8 cellular contexts compared by ENCODE assay signal in genomic region chr7:94509879-94510581, GRCh38. TPM values are rescaled to one million over a fixed set of nuclear protein-coding genes. Genes with fewer than 3 reads are reported as not detected.
DNase-seq lines count a peak whose midpoint lies in the region; ATAC-seq and TF ChIP-seq lines count a peak whose summit lies in the region.

No MANE protein-coding gene starts in this region.

- 0 to 1% methylated on average over 43 to 77 of the region's 77 CpGs for WGBS in lung, 2 donors

- ATAC-seq in HG03378 (IDR thresholded peaks at IDR 0.05; ENCODE audit: unreplicated experiment): peak; percentile 66
- peak; percentile 81 for ATAC-seq in lung (ENCODE audit: insufficient read depth, low FRiP score)

- H3K27ac ChIP-seq in C4-2B (peak overlapping the region; percentile 93), duodenal mucosa (ENCODE audit: low read depth, low read length) (peak overlapping the region; percentile 87), lung (ENCODE audit: low read depth in 1 of 2, low read length in 1 of 2) (peak overlapping the region; percentile 93 to 96)

- H3K9ac ChIP-seq in duodenal mucosa (ENCODE audit: low read depth in 1 of 2, low read length in 2 of 2): peak overlapping the region; percentile 73 to 84

- H3K27me3 ChIP-seq in duodenal mucosa (ENCODE audit: control insufficient read depth in 1 of 2, insufficient read depth in 2 of 2, low read length in 2 of 2) (no peaks in the 10 kb centered on the region), lung (ENCODE audit: control insufficient read depth, insufficient read depth) (no peaks in the 10 kb centered on the region)

- H3K36me3 ChIP-seq in duodenal mucosa (ENCODE audit: control insufficient read depth in 1 of 2, insufficient read depth in 2 of 2, low read length in 2 of 2) (no peaks in the 10 kb centered on the region), lung (ENCODE audit: control insufficient read depth in 2 of 2, insufficient read depth in 2 of 2, low read length in 2 of 2) (no peaks in the 10 kb centered on the region)

- H3K4me3 ChIP-seq in duodenal mucosa (ENCODE audit: low read depth in 1 of 2, low read length in 2 of 2) (peak overlapping the region; percentile 90 to 91), lung (peak overlapping the region; percentile 84)

- DNase-seq in GM19238 (ENCODE audit: insufficient read length, low spot score) (peak; percentile 72), NCI-H510A treated with DMSO at 0.1 percent for 48 hours (lab: John Stamatoyannopoulos, UW) (peak; percentile 15), lung (ENCODE audit: low spot score) (peak; percentile 70)
- peak; percentile 47 to 49 for DNase-seq in activated CD4-positive, alpha-beta T cell treated with anti-CD3 and anti-CD28 coated beads, Interleukin-2, amount 50 U/mL, for 4 hours
- peak in 2 of 3 donors; percentile 21 to 60 for DNase-seq in stimulated activated CD4-positive, alpha-beta T cell treated with anti-CD3 and anti-CD28 coated beads, TNF-alpha, amount 100 ng/mL, for 48 hours (ENCODE audit: low read depth in 3 of 3)

- no peaks in the 10 kb centered on the region for H3K9me3 ChIP-seq in duodenal mucosa (ENCODE audit: control insufficient read depth in 1 of 2, low read length in 2 of 2)
- H3K9me3 ChIP-seq in lung (ENCODE audit: control insufficient read depth in 2 of 2, insufficient read depth in 1 of 2, low read length in 1 of 2): no peaks in the 10 kb centered on the region

- TF ChIP-seq CTCF in C4-2B (conservative IDR thresholded peaks at IDR 0.05): peak; percentile 30
- TF ChIP-seq CTCF in lung (IDR thresholded peaks at IDR 0.05; ENCODE audit: control extremely low read depth, extremely low read depth): no peak

- H3K4me1 ChIP-seq in duodenal mucosa (ENCODE audit: control insufficient read depth in 1 of 2, insufficient read depth in 2 of 2, low read length in 2 of 2) (peaks cover 24 to 38% of the 10 kb centered on the region in 2 donors), lung (ENCODE audit: control insufficient read depth in 2 of 2, insufficient read depth in 2 of 2, low read length in 2 of 2) (peaks cover 6 to 19% of the 10 kb centered on the region in 2 donors)

RNA-seq across cellular contexts. Expression of gene CASD1, which starts 0.4 kb away (rescaled TPM):
- 10 to 100 TPM; 31.5 to 73.9 TPM for total RNA-seq in lung
- polyA plus RNA-seq in lung: 10 to 100 TPM in 1 of 2 donors, 1 to 10 TPM in 1; 9.6 to 21.2 TPM

Comparison
In these comparisons a context has a peak if more than half of its experiments do, and no peak if none do; other contexts are left out.
1. Peak in every context shown above with its lines: DNase-seq, ATAC-seq, H3K4me3 ChIP-seq and H3K27ac ChIP-seq.
2. DNase-seq: peak in every context shown above with its lines; median percentile 72 in GM19238; 70 in lung; 48 in activated CD4-positive, alpha-beta T cell treated with anti-CD3 and anti-CD28 coated beads, Interleukin-2, amount 50 U/mL, for 4 hours; 40 in stimulated activated CD4-positive, alpha-beta T cell treated with anti-CD3 and anti-CD28 coated beads, TNF-alpha, amount 100 ng/mL, for 48 hours; 15 in NCI-H510A treated with DMSO at 0.1 percent for 48 hours.